Comparison of ENCODE assay signal across 26 cellular contexts in genomic region chr22:29230916-29231875, GRCh38. TPM values are rescaled to one million over a fixed set of nuclear protein-coding genes. Genes with fewer than 3 reads are reported as not detected.
DNase-seq lines count a peak whose midpoint lies in the region; ATAC-seq, FAIRE-seq and TF ChIP-seq lines count a peak whose summit lies in the region.
"Had no signal": no experiment of that assay in that cellular context is flagged by ENCODE, and none has a peak within 500 bp of the region (broad histone marks: within the 10 kb centered on the region; RNA-seq: fewer than 3 reads in every experiment).

No MANE protein-coding gene starts in this region.

- no peak for DNase-seq in activated naive CD8-positive, alpha-beta T cell treated with anti-CD3 and anti-CD28 coated beads, Interleukin-2, amount 10 ng/mL, durations not matched to agents 7 days and 5 days
- DNase-seq in activated naive CD8-positive, alpha-beta T cell treated with anti-CD3 and anti-CD28 coated beads for 36 hours, result no peak
- DNase-seq in H1 (ENCODE audit: low read depth in 1 of 2, low spot score in 2 of 2), result no peak
- peak; percentile 41 for DNase-seq in osteoblast (ENCODE audit: insufficient read length, low spot score, missing footprints)
- peak in 1 of 2 donors; percentile 32 for DNase-seq in aorta
- no peak for DNase-seq in endodermal cell
- DNase-seq in brain microvascular endothelial cell, result no peak
- DNase-seq: AML-193; C1 segment of cervical spinal cord; Calu3; CD8-positive, alpha-beta memory T cell; GDM1; GM23248; HCEC 1CT; NCI-H1092 treated with DMSO at 0.1 percent for 48 hours; NCI-H146; NCI-H2081; NCI-H2171 treated with DMSO at 0.1 percent for 48 hours; NCI-H524 treated with DMSO at 0.1 percent for 48 hours; NCI-H82; SIG-M5 had no signal

- H3K4me2 ChIP-seq in H1 (ENCODE audit: insufficient read depth in 1 of 2, low read depth in 2 of 2, low read length in 2 of 2), result no peak overlapping the region
- no peak overlapping the region for H3K4me2 ChIP-seq in osteoblast (ENCODE audit: insufficient read depth, low read length)
- H3K4me2 ChIP-seq: KMS-11 had no signal

- intact Hi-C loops in aorta (cut with DNase I), result no loop called here

- no peak overlapping the region for H4K5ac ChIP-seq in H1 (ENCODE audit: insufficient read length, low read depth, low read length)

- peak overlapping the region; percentile 5 for H3K27ac Mint-ChIP-seq in activated naive CD8-positive, alpha-beta T cell treated with anti-CD3 and anti-CD28 coated beads, Interleukin-2, amount 10 ng/mL, durations not matched to agents 7 days and 5 days
- no peak overlapping the region for H3K27ac Mint-ChIP-seq in activated naive CD8-positive, alpha-beta T cell treated with anti-CD3 and anti-CD28 coated beads for 36 hours
- H3K27ac Mint-ChIP-seq in endodermal cell, result no peak overlapping the region
- H3K27ac Mint-ChIP-seq: CD8-positive, alpha-beta memory T cell had no signal

- no peaks in the 10 kb centered on the region for H3K79me2 ChIP-seq in H1 (ENCODE audit: control insufficient read depth in 1 of 2, insufficient read depth in 2 of 2, low read length in 2 of 2)
- H3K79me2 ChIP-seq in osteoblast (ENCODE audit: insufficient read depth, low read length), result no peaks in the 10 kb centered on the region

- H3K4me1 ChIP-seq in H1 (replicated peaks in 1 of 4; ENCODE audit: control insufficient read depth in 3 of 4, insufficient read depth in 4 of 4, low read length in 3 of 4) (no peaks in the 10 kb centered on the region; a peak in 1 of 7 replicates), osteoblast (ENCODE audit: insufficient read depth, low read length) (no peaks in the 10 kb centered on the region), aorta (ENCODE audit: control insufficient read depth in 1 of 2, insufficient read depth in 2 of 2, low read length in 2 of 2) (no peaks in the 10 kb centered on the region), endodermal cell (ENCODE audit: control insufficient read depth, insufficient read depth, low read length) (no peaks in the 10 kb centered on the region)

- POLR2A ChIA-PET in activated naive CD8-positive, alpha-beta T cell treated with anti-CD3 and anti-CD28 coated beads, Interleukin-2, amount 10 ng/mL, durations not matched to agents 7 days and 5 days (lab: Charles Lee), result no interaction called here
- POLR2A ChIA-PET in H1 (lab: Charles Lee; ENCODE audit: partially characterized antibody), result interaction anchor here (0.7 to 1.8 kb wide), 4 partner anchors 13 to 75 kb away, joined by 3 to 6 read pairs (median 3); partner anchors contain the start of genes EMID1 and GAS2L1

- no peaks in the 10 kb centered on the region for H3K36me3 Mint-ChIP-seq in activated naive CD8-positive, alpha-beta T cell treated with anti-CD3 and anti-CD28 coated beads, Interleukin-2, amount 10 ng/mL, durations not matched to agents 7 days and 5 days
- H3K36me3 Mint-ChIP-seq in activated naive CD8-positive, alpha-beta T cell treated with anti-CD3 and anti-CD28 coated beads for 36 hours, result no peaks in the 10 kb centered on the region
- H3K36me3 Mint-ChIP-seq in endodermal cell (ENCODE audit: low read depth), result no peaks in the 10 kb centered on the region

- H2BK15ac ChIP-seq in H1 (ENCODE audit: low read length), result no peak overlapping the region

- H3K27me3 ChIP-seq in H1 (replicated peaks in 1 of 4; ENCODE audit: control insufficient read depth in 3 of 4, extremely low read depth in 1 of 4, insufficient read depth in 3 of 4, low read length in 3 of 4), result no peaks in the 10 kb centered on the region
- H3K27me3 ChIP-seq in osteoblast (ENCODE audit: insufficient read depth, low read length), result no peaks in the 10 kb centered on the region
- no peaks in the 10 kb centered on the region for H3K27me3 ChIP-seq in aorta (ENCODE audit: control insufficient read depth in 1 of 2, insufficient read depth in 2 of 2, low read length in 1 of 2)
- H3K27me3 ChIP-seq in endodermal cell (ENCODE audit: control insufficient read depth, insufficient read depth, low read length, poor library complexity, severe bottlenecking), result no peaks in the 10 kb centered on the region
- no peaks in the 10 kb centered on the region for H3K27me3 ChIP-seq in brain microvascular endothelial cell (replicated peaks)

- TF ChIP-seq EP300 in H1 (IDR thresholded peaks at IDR 0.05; ENCODE audit: borderline replicate concordance in 1 of 2, low read depth in 2 of 2, low read length in 2 of 2), result no peak

- H3K27ac ChIP-seq in H1 (ENCODE audit: low read depth, low read length) (no peak overlapping the region), osteoblast (ENCODE audit: low read depth, low read length) (no peak overlapping the region), aorta (ENCODE audit: low read depth in 1 of 2, low read length in 2 of 2) (no peak overlapping the region), endodermal cell (ENCODE audit: low read depth, low read length) (no peak overlapping the region), brain microvascular endothelial cell (no peak overlapping the region)
- H3K27ac ChIP-seq: GM23248, KMS-11 had no signal

- no peak overlapping the region for H2BK20ac ChIP-seq in H1 (ENCODE audit: low read length)

- no peak overlapping the region for H3K18ac ChIP-seq in H1 (ENCODE audit: extremely low read depth, low read length)

- WGBS in H1 (ENCODE audit: extremely low coverage in 1 of 2, insufficient coverage in 1 of 2, insufficient read length in 1 of 2, insufficient replicate concordance in 2 of 2, low coverage in 1 of 2, low lambda C conversion rate in 2 of 2, missing lambda C conversion rate in 1 of 2), 2 experiments, result 92% methylated on average over 19 of the region's 19 CpGs; no CpG with 5 or more reads in 1 of the 2 experiments
- 92 to 93% methylated on average over 19 of the region's 19 CpGs for WGBS in aorta, 2 donors
- 91 to 96% methylated on average over 10 to 19 of the region's 19 CpGs for WGBS in endodermal cell (ENCODE audit: insufficient coverage in 1 of 2, insufficient read length in 1 of 2), 2 experiments

- H3K4me3 ChIP-seq in H1 (ENCODE audit: extremely low read depth in 1 of 4, insufficient read depth in 2 of 4, low read depth in 3 of 4, low read length in 4 of 4), result no peak overlapping the region
- H3K4me3 ChIP-seq in osteoblast (ENCODE audit: insufficient read depth, low read length), result no peak overlapping the region
- no peak overlapping the region for H3K4me3 ChIP-seq in aorta (ENCODE audit: low read length in 2 of 2)
- no peak overlapping the region for H3K4me3 ChIP-seq in endodermal cell (ENCODE audit: low read length)
- no peak overlapping the region for H3K4me3 ChIP-seq in brain microvascular endothelial cell (ENCODE audit: low read depth, low read length)
- H3K4me3 ChIP-seq: GM23248 had no signal

- no peak for FAIRE-seq in H1 (lab: Jason Lieb, UNC)
- FAIRE-seq: HTR-8/SVneo had no signal

- ATAC-seq in activated naive CD8-positive, alpha-beta T cell treated with anti-CD3 and anti-CD28 coated beads, Interleukin-2, amount 10 ng/mL, durations not matched to agents 7 days and 5 days (ENCODE audit: low read depth), result no peak
- ATAC-seq in aorta (ENCODE audit: low FRiP score) (peak; percentile 16), GM21360 (IDR thresholded peaks at IDR 0.05; ENCODE audit: unreplicated experiment) (no peak)
- ATAC-seq: Panc1 had no signal

- no peak for TF ChIP-seq RAD21 in H1 (IDR thresholded peaks at IDR 0.05 in 1 of 2, conservative IDR thresholded peaks at IDR 0.05 in 1 of 2; ENCODE audit: low read depth in 2 of 2, low read length in 2 of 2)

- no peak overlapping the region for H2BK120ac ChIP-seq in H1 (replicated peaks; ENCODE audit: low read depth, low read length)

- TF ChIP-seq POLR2A in H1 (IDR thresholded peaks at IDR 0.05; ENCODE audit: control extremely low read depth in 1 of 2, low read depth in 2 of 2, low read length in 2 of 2), result no peak

- H3K14ac ChIP-seq in H1 (ENCODE audit: insufficient read length), result no peak overlapping the region

- H3K4me1 Mint-ChIP-seq in activated naive CD8-positive, alpha-beta T cell treated with anti-CD3 and anti-CD28 coated beads, Interleukin-2, amount 10 ng/mL, durations not matched to agents 7 days and 5 days, result no peaks in the 10 kb centered on the region
- H3K4me1 Mint-ChIP-seq in activated naive CD8-positive, alpha-beta T cell treated with anti-CD3 and anti-CD28 coated beads for 36 hours, result no peaks in the 10 kb centered on the region
- no peaks in the 10 kb centered on the region for H3K4me1 Mint-ChIP-seq in endodermal cell
- H3K4me1 Mint-ChIP-seq: CD8-positive, alpha-beta memory T cell had no signal

- no peak overlapping the region for H3K56ac ChIP-seq in H1 (replicated peaks; ENCODE audit: insufficient read length, low read depth, low read length)

- H3K9me3 ChIP-seq in H1 (ENCODE audit: insufficient read depth in 2 of 2, low read depth in 1 of 2, low read length in 1 of 2) (peaks cover 3 to 4% of the 10 kb centered on the region in 2 experiments; a peak in 1 of 4 replicates), osteoblast (ENCODE audit: low read depth, low read length) (no peaks in the 10 kb centered on the region), aorta (ENCODE audit: control insufficient read depth, low read length) (no peaks in the 10 kb centered on the region), endodermal cell (ENCODE audit: control insufficient read depth, low read length) (no peaks in the 10 kb centered on the region)

- H3K23me2 ChIP-seq in H1 (ENCODE audit: low read depth, low read length), result no peaks in the 10 kb centered on the region

- TF ChIP-seq CTCF in H1 (IDR thresholded peaks at IDR 0.05; ENCODE audit: control extremely low read depth in 1 of 3, insufficient read depth in 1 of 3, low read depth in 1 of 3, low read length in 3 of 3) (no peak), osteoblast (IDR thresholded peaks at IDR 0.05; ENCODE audit: extremely low read depth, low read depth, low read length) (no peak), endodermal cell (conservative IDR thresholded peaks at IDR 0.05) (no peak), brain microvascular endothelial cell (IDR thresholded peaks at IDR 0.05; ENCODE audit: low read depth, low read length, missing control alignments) (no peak)

- H2BK12ac ChIP-seq in H1 (ENCODE audit: low read depth, low read length), result no peak overlapping the region

- H3K4ac ChIP-seq in H1 (replicated peaks; ENCODE audit: insufficient read length, low read depth, low read length), result no peak overlapping the region

- H4K20me1 ChIP-seq in H1 (replicated peaks in 1 of 2; ENCODE audit: control insufficient read depth in 1 of 2, insufficient read depth in 2 of 2, low read length in 2 of 2) (no peaks in the 10 kb centered on the region), osteoblast (ENCODE audit: insufficient read depth, low read length) (no peaks in the 10 kb centered on the region)

- H2AK5ac ChIP-seq in H1 (ENCODE audit: low read depth, low read length), result no peak overlapping the region

- no peak overlapping the region for H3K4me3 Mint-ChIP-seq in activated naive CD8-positive, alpha-beta T cell treated with anti-CD3 and anti-CD28 coated beads, Interleukin-2, amount 10 ng/mL, durations not matched to agents 7 days and 5 days
- H3K4me3 Mint-ChIP-seq in activated naive CD8-positive, alpha-beta T cell treated with anti-CD3 and anti-CD28 coated beads for 36 hours, result no peak overlapping the region
- H3K4me3 Mint-ChIP-seq in endodermal cell, result no peak overlapping the region
- H3K4me3 Mint-ChIP-seq: CD8-positive, alpha-beta memory T cell had no signal

- no peak overlapping the region for H2BK5ac ChIP-seq in H1 (ENCODE audit: low read depth, low read length)

- H4K8ac ChIP-seq in H1 (ENCODE audit: extremely low read depth, insufficient read depth, low read length), result 0 out of 2 replicates have a peak overlapping the region, but pooled peaks have one; percentile 35

- H3K79me1 ChIP-seq in H1 (ENCODE audit: low read depth, low read length), result no peaks in the 10 kb centered on the region

- H3K9ac ChIP-seq in H1 (replicated peaks in 1 of 4; ENCODE audit: extremely low read depth in 1 of 4, low read depth in 3 of 4, low read length in 3 of 4) (no peak overlapping the region), endodermal cell (ENCODE audit: extremely low read depth, low read length, poor library complexity, severe bottlenecking) (no peak overlapping the region)
- H3K9ac ChIP-seq: GM23248, KMS-11 had no signal

- in situ Hi-C loops in brain microvascular endothelial cell (cut with HindIII; ENCODE audit: low pct_ligation_motif_present, low sequenced_read_pairs), result no loop called here

- H3K36me3 ChIP-seq in H1 (ENCODE audit: control insufficient read depth in 2 of 4, insufficient read depth in 4 of 4, low read length in 3 of 4) (no peaks in the 10 kb centered on the region), osteoblast (ENCODE audit: insufficient read depth, low read length) (no peaks in the 10 kb centered on the region), aorta (ENCODE audit: control insufficient read depth in 1 of 2, insufficient read depth in 2 of 2, low read length in 1 of 2) (no peaks in the 10 kb centered on the region), endodermal cell (ENCODE audit: control insufficient read depth, insufficient read depth, low read length) (no peaks in the 10 kb centered on the region), brain microvascular endothelial cell (replicated peaks) (no peaks in the 10 kb centered on the region)

- H4K91ac ChIP-seq in H1 (replicated peaks; ENCODE audit: insufficient read length, low read length), result no peak overlapping the region

- H2AFZ ChIP-seq in H1 (ENCODE audit: low read length) (no peak overlapping the region), osteoblast (ENCODE audit: low read length) (no peak overlapping the region)
- H2AFZ ChIP-seq: GM23248 had no signal

- peaks cover 3% of the 10 kb centered on the region for H3K9me3 Mint-ChIP-seq in activated naive CD8-positive, alpha-beta T cell treated with anti-CD3 and anti-CD28 coated beads, Interleukin-2, amount 10 ng/mL, durations not matched to agents 7 days and 5 days
- peaks cover 3% of the 10 kb centered on the region for H3K9me3 Mint-ChIP-seq in activated naive CD8-positive, alpha-beta T cell treated with anti-CD3 and anti-CD28 coated beads for 36 hours
- peaks cover 2% of the 10 kb centered on the region for H3K9me3 Mint-ChIP-seq in endodermal cell
- H3K9me3 Mint-ChIP-seq: CD8-positive, alpha-beta memory T cell had no signal

- peaks cover 9% of the 10 kb centered on the region for H3K27me3 Mint-ChIP-seq in activated naive CD8-positive, alpha-beta T cell treated with anti-CD3 and anti-CD28 coated beads, Interleukin-2, amount 10 ng/mL, durations not matched to agents 7 days and 5 days
- peaks cover 4% of the 10 kb centered on the region for H3K27me3 Mint-ChIP-seq in activated naive CD8-positive, alpha-beta T cell treated with anti-CD3 and anti-CD28 coated beads for 36 hours
- peaks cover 2% of the 10 kb centered on the region for H3K27me3 Mint-ChIP-seq in endodermal cell (ENCODE audit: insufficient read depth)

- CTCF ChIA-PET in H1 (lab: Charles Lee; ENCODE audit: partially characterized antibody), result interaction anchor here (1.1 to 3.7 kb wide), 5 partner anchors 14 to 29 kb away, joined by 3 to 23 read pairs (median 5); no protein-coding TSS in a partner anchor

- H3K23ac ChIP-seq in H1 (ENCODE audit: insufficient read length), result no peak overlapping the region

RNA-seq across cellular contexts. Expression of gene EMID1, which starts 25.5 kb away (rescaled TPM):
- total RNA-seq in activated naive CD8-positive, alpha-beta T cell treated with anti-CD3 and anti-CD28 coated beads, Interleukin-2, amount 10 ng/mL, durations not matched to agents 7 days and 5 days, result not detected
- not detected for total RNA-seq in activated naive CD8-positive, alpha-beta T cell treated with anti-CD3 and anti-CD28 coated beads for 36 hours
- 3.8 and 3.9 TPM in 2 replicates for total RNA-seq in H1 (2021; fragmentation: NEBNext Ultra II Directional; extraction: Animal tissue kit (Norgen Biotek cat#: 25700))
- 7.4 and 11.1 TPM in 2 replicates for polyA plus RNA-seq in H1 (2011; rRNA removed)
- polyA plus RNA-seq in H1 (2011; cell fraction: cytosol; rRNA removed), result 10.7 TPM
- 27.1 TPM for polyA plus RNA-seq in H1 (2011; cell fraction: nucleus; rRNA removed)
- polyA plus RNA-seq in H1 (2012, experiment 1 of 2), result 3.3 to 7.5 TPM (median 6.0 TPM) in 4 replicates
- 3.9 TPM for polyA plus RNA-seq in H1 (2012, experiment 2 of 2)
- polyA plus RNA-seq in H1 (2013, experiment 1 of 2), result 3.5 TPM
- 3.6 TPM for polyA plus RNA-seq in H1 (2013, experiment 2 of 2)
- 7.1 and 9.3 TPM in 2 replicates for polyA minus RNA-seq in H1 (2011; rRNA and poly(A)+ RNA removed)
- 7.9 TPM for polyA minus RNA-seq in H1 (2011; cell fraction: cytosol; rRNA and poly(A)+ RNA removed)
- polyA minus RNA-seq in H1 (2011; cell fraction: nucleus; rRNA and poly(A)+ RNA removed), result 12.0 TPM
- total RNA-seq in osteoblast, result under 0.01 and 0.29 TPM in 2 replicates
- 1 to 10 TPM; 1.2 to 7.0 TPM for total RNA-seq in aorta
- under 1 TPM; 0.13 to 0.69 TPM for polyA plus RNA-seq in aorta
- 10 to 100 TPM; 19.8 to 41.8 TPM for total RNA-seq in endodermal cell
- 29.6 TPM for polyA plus RNA-seq in endodermal cell (2013, experiment 1 of 2)
- polyA plus RNA-seq in endodermal cell (2013, experiment 2 of 2), result 23.9 TPM
- total RNA-seq: A172; CD8-positive, alpha-beta memory T cell; GM23248 had no signal
- polyA plus RNA-seq: GM23248 had no signal

RNA-seq across cellular contexts. Expression of gene RHBDD3, which starts 36.6 kb away (rescaled TPM):
- 10 to 100 TPM; 27.5 to 30.1 TPM for total RNA-seq in activated naive CD8-positive, alpha-beta T cell treated with anti-CD3 and anti-CD28 coated beads, Interleukin-2, amount 10 ng/mL, durations not matched to agents 7 days and 5 days
- total RNA-seq in activated naive CD8-positive, alpha-beta T cell treated with anti-CD3 and anti-CD28 coated beads for 36 hours, result 10 to 100 TPM; 32.4 to 33.1 TPM
- 72.1 and 75.7 TPM in 2 replicates for total RNA-seq in H1 (2021; fragmentation: NEBNext Ultra II Directional; extraction: Animal tissue kit (Norgen Biotek cat#: 25700))
- polyA plus RNA-seq in H1 (2011; rRNA removed) (117 and 171 TPM in 2 replicates), aorta (10 to 100 TPM in 1 of 2 donors, 1 to 10 TPM in 1; 5.5 to 19.4 TPM)
- polyA plus RNA-seq in H1 (2011; cell fraction: cytosol; rRNA removed), result 128 TPM
- 161 TPM for polyA plus RNA-seq in H1 (2011; cell fraction: nucleus; rRNA removed)
- polyA plus RNA-seq in H1 (2012, experiment 1 of 2), result 64.0 to 89.1 TPM (median 81.6 TPM) in 4 replicates
- polyA plus RNA-seq in H1 (2012, experiment 2 of 2), result 70.6 TPM
- polyA plus RNA-seq in H1 (2013, experiment 1 of 2), result 69.3 TPM
- 69.0 TPM for polyA plus RNA-seq in H1 (2013, experiment 2 of 2)
- 20.8 and 28.6 TPM in 2 replicates for polyA minus RNA-seq in H1 (2011; rRNA and poly(A)+ RNA removed)
- polyA minus RNA-seq in H1 (2011; cell fraction: cytosol; rRNA and poly(A)+ RNA removed), result 29.9 TPM
- polyA minus RNA-seq in H1 (2011; cell fraction: nucleus; rRNA and poly(A)+ RNA removed), result 42.7 TPM
- total RNA-seq in osteoblast (25.0 and 32.7 TPM in 2 replicates), aorta (10 to 100 TPM in 1 of 2 donors, 1 to 10 TPM in 1; 9.0 to 17.4 TPM), endodermal cell (10 to 100 TPM; 65.0 to 75.2 TPM)
- polyA plus RNA-seq in endodermal cell (2013, experiment 1 of 2), result 45.2 TPM
- polyA plus RNA-seq in endodermal cell (2013, experiment 2 of 2), result 37.1 TPM

RNA-seq across cellular contexts. Expression of gene EWSR1, which starts 36.9 kb away (rescaled TPM):
- 100 to 1,000 TPM; 284 to 302 TPM for total RNA-seq in activated naive CD8-positive, alpha-beta T cell treated with anti-CD3 and anti-CD28 coated beads, Interleukin-2, amount 10 ng/mL, durations not matched to agents 7 days and 5 days
- total RNA-seq in activated naive CD8-positive, alpha-beta T cell treated with anti-CD3 and anti-CD28 coated beads for 36 hours, result 100 to 1,000 TPM; 369 to 377 TPM
- total RNA-seq in H1 (2021; fragmentation: NEBNext Ultra II Directional; extraction: Animal tissue kit (Norgen Biotek cat#: 25700)), result 385 and 387 TPM in 2 replicates
- polyA plus RNA-seq in H1 (2011; rRNA removed) (646 and 930 TPM in 2 replicates), aorta (100 to 1,000 TPM in 1 of 2 donors, 10 to 100 TPM in 1; 74.8 to 207 TPM)
- 525 TPM for polyA plus RNA-seq in H1 (2011; cell fraction: cytosol; rRNA removed)
- polyA plus RNA-seq in H1 (2011; cell fraction: nucleus; rRNA removed), result 1,044 TPM
- polyA plus RNA-seq in H1 (2012, experiment 1 of 2), result 380 to 507 TPM (median 400 TPM) in 4 replicates
- 92.9 TPM for polyA plus RNA-seq in H1 (2012, experiment 2 of 2)
- 297 TPM for polyA plus RNA-seq in H1 (2013, experiment 1 of 2)
- polyA plus RNA-seq in H1 (2013, experiment 2 of 2), result 268 TPM
- 575 and 704 TPM in 2 replicates for polyA minus RNA-seq in H1 (2011; rRNA and poly(A)+ RNA removed)
- 228 TPM for polyA minus RNA-seq in H1 (2011; cell fraction: cytosol; rRNA and poly(A)+ RNA removed)
- 291 TPM for polyA minus RNA-seq in H1 (2011; cell fraction: nucleus; rRNA and poly(A)+ RNA removed)
- total RNA-seq in osteoblast (139 and 148 TPM in 2 replicates), aorta (100 to 1,000 TPM; 176 to 184 TPM), endodermal cell (100 to 1,000 TPM; 295 to 352 TPM)
- 394 TPM for polyA plus RNA-seq in endodermal cell (2013, experiment 1 of 2)
- polyA plus RNA-seq in endodermal cell (2013, experiment 2 of 2), result 355 TPM
